ENCODE assay signal across 1 cellular context in genomic region chr1:77349275-77349674, GRCh38.
TF ChIP-seq lines count a peak whose summit lies in the region.

No MANE protein-coding gene starts in this region.

TF ChIP-seq in IMR-90, 13 proteins besides CTCF, POLR2A, EP300 and RAD21 (continued from another document):
- no peak for TF ChIP-seq ELK1 (IDR thresholded peaks at IDR 0.05; ENCODE audit: borderline replicate concordance, low read depth, low read length)
- TF ChIP-seq RCOR1 (IDR thresholded peaks at IDR 0.05; ENCODE audit: insufficient replicate concordance, low read length) = no peak
- TF ChIP-seq RFX5 (IDR thresholded peaks at IDR 0.05; ENCODE audit: low read depth, low read length) = no peak
- TF ChIP-seq SMC3 (IDR thresholded peaks at IDR 0.05; ENCODE audit: low read depth, low read length) = no peak
TF ChIP-seq in IMR-90: peak in this region for 0.
